In the genomic region with DNA sequence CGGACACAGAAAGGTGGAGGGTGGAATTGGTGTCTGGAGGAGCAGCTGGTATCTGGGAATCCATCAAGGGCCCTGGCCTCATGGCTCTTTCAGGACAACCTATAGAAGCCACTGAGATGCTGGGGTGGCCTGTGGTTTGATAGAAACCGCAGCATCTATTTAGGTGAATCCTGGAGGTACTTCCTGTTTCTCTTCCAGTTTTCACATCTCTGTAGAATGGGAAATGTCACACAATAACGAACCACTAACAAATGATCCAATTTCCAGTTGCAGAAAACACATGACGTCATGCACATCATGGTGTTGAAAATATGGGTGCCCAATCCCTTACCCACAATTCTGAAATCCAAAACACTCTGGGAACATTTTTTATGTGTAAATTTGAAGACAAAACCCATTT, we compare ENCODE assay signal across 21 cellular contexts. TPM values are rescaled to one million over a fixed set of nuclear protein-coding genes. Genes with fewer than 3 reads are reported as not detected.
"Had no signal": no experiment of that assay in that cellular context is flagged by ENCODE, and none has a peak within 500 bp of the region (broad histone marks: within the 10 kb centered on the region; RNA-seq: fewer than 3 reads in every experiment).

No MANE protein-coding gene starts in this region.

- H3K4me1 ChIP-seq: gastrocnemius medialis, parathyroid adenoma, sigmoid colon had no signal

- H3K27me3 Mint-ChIP-seq: central memory CD8-positive, alpha-beta T cell; stimulated activated memory B cell treated with anti-CD40 and anti-IgM and Interleukin-4, amounts not matched to agents 10 μg/mL and 1 μg/mL and 100 μg/mL, for 72 hours had no signal

- ATAC-seq: activated CD8-positive, alpha-beta T cell treated with anti-CD3 and anti-CD28 coated beads, Interleukin-2, amount 10 ng/mL, durations not matched to agents 7 days and 5 days; gastrocnemius medialis; heart left ventricle; left lung; stimulated activated memory B cell treated with anti-CD40 and anti-IgM and Interleukin-4, amounts not matched to agents 10 μg/mL and 1 μg/mL and 100 μg/mL, for 72 hours had no signal

- H3K4me3 ChIP-seq: coronary artery, gastrocnemius medialis, heart left ventricle, left lung, sigmoid colon, thoracic aorta had no signal

- H3K27ac Mint-ChIP-seq: activated CD4-positive, alpha-beta T cell treated with anti-CD3 and anti-CD28 coated beads, Interleukin-2, amount 10 ng/mL, durations not matched to agents 24 days and 14 days; activated CD8-positive, alpha-beta T cell treated with anti-CD3 and anti-CD28 coated beads, Interleukin-2, amount 10 ng/mL, durations not matched to agents 7 days and 5 days; mesothelial cell of epicardium; nephron; stimulated activated memory B cell treated with anti-CD40 and anti-IgM and Interleukin-4, amounts not matched to agents 10 μg/mL and 1 μg/mL and 100 μg/mL, for 72 hours had no signal

- H3K4me1 Mint-ChIP-seq: mesothelial cell of epicardium, nephron had no signal

- H3K36me3 ChIP-seq: brain microvascular endothelial cell, gastrocnemius medialis, heart left ventricle, left lung, sigmoid colon, thoracic aorta had no signal

- DNase-seq: activated CD4-positive, alpha-beta T cell treated with anti-CD3 and anti-CD28 coated beads, Interleukin-2, amount 10 ng/mL, durations not matched to agents 24 days and 14 days; activated CD8-positive, alpha-beta memory T cell treated with anti-CD3 and anti-CD28 coated beads, Interleukin-2, amount 50 U/mL, for 48 hours; activated CD8-positive, alpha-beta T cell treated with anti-CD3 and anti-CD28 coated beads, Interleukin-2, amount 10 ng/mL, durations not matched to agents 7 days and 5 days; activated effector memory CD4-positive, alpha-beta T cell treated with Interleukin-2 at 50 U/mL for 16 hours; activated naive CD4-positive, alpha-beta T cell treated with anti-CD3 and anti-CD28 coated beads, Interleukin-2, amount 50 U/mL, for 16 hours; activated T-cell treated with anti-CD3 and anti-CD28 coated beads, Interleukin-2, amount 50 U/mL, for 48 hours; brain microvascular endothelial cell; erythroblast; gastrocnemius medialis; heart left ventricle; left lung; sigmoid colon; stimulated activated CD4-positive, alpha-beta T cell treated with anti-CD3 and anti-CD28 coated beads, Interleukin-4, amount 100 ng/mL, for 4 hours had no signal

- H3K9me3 ChIP-seq: sigmoid colon had no signal

- H3K9me3 Mint-ChIP-seq: central memory CD8-positive, alpha-beta T cell had no signal

- H3K27me3 ChIP-seq: brain microvascular endothelial cell, gastrocnemius medialis, heart left ventricle, left lung had no signal

- H3K27ac ChIP-seq: brain microvascular endothelial cell, coronary artery, gastrocnemius medialis, heart left ventricle, left lung, parathyroid adenoma, sigmoid colon, thoracic aorta had no signal

- H3K4me3 Mint-ChIP-seq: activated CD4-positive, alpha-beta T cell treated with anti-CD3 and anti-CD28 coated beads, Interleukin-2, amount 10 ng/mL, durations not matched to agents 24 days and 14 days; activated CD8-positive, alpha-beta T cell treated with anti-CD3 and anti-CD28 coated beads, Interleukin-2, amount 10 ng/mL, durations not matched to agents 7 days and 5 days; central memory CD8-positive, alpha-beta T cell; mesothelial cell of epicardium; nephron; stimulated activated memory B cell treated with anti-CD40 and anti-IgM and Interleukin-4, amounts not matched to agents 10 μg/mL and 1 μg/mL and 100 μg/mL, for 72 hours had no signal

RNA-seq across cellular contexts. Expression of gene ROPN1L, which starts 52.2 kb away (rescaled TPM):
- total RNA-seq: activated CD4-positive, alpha-beta T cell treated with anti-CD3 and anti-CD28 coated beads, Interleukin-2, amount 10 ng/mL, durations not matched to agents 24 days and 14 days; thoracic aorta; ureter had no signal
